Comparison of ENCODE assay signal across 20 cellular contexts in genomic region chr10:60707841-60708240, GRCh38.
DNase-seq lines count a peak whose midpoint lies in the region; ATAC-seq and TF ChIP-seq lines count a peak whose summit lies in the region.
"Had no signal": no experiment of that assay in that cellular context is flagged by ENCODE, and none has a peak within 500 bp of the region (broad histone marks: within the 10 kb centered on the region; RNA-seq: fewer than 3 reads in every experiment).

No MANE protein-coding gene starts in this region.

- no peak for TF ChIP-seq CTCF in CD4-positive, alpha-beta T cell (IDR thresholded peaks at IDR 0.05)

- DNase-seq in T-helper 1 cell (no peak), T-cell (no peak), COR-L47 (lab: John Stamatoyannopoulos, UW) (no peak)
- DNase-seq in CD4-positive, alpha-beta T cell, result no peak
- no peak for DNase-seq in effector memory CD8-positive, alpha-beta T cell
- DNase-seq: CD8-positive, alpha-beta memory T cell; DND-41; HCEC 1CT; NCI-H1417 treated with DMSO at 0.1 percent for 48 hours; NCI-H1930; NCI-H2171; NCI-H748 treated with DMSO at 0.1 percent for 48 hours; OCI-M1; RPMI8226 had no signal

- CTCF ChIA-PET in CD4-positive, alpha-beta T cell (lab: Charles Lee), result no interaction called here
- CTCF ChIA-PET in T-cell (lab: Charles Lee), result no interaction called here

- H3K4me3 Mint-ChIP-seq in T-helper 1 cell treated with Interleukin-12 subunit alpha and Interleukin-12 subunit beta and Interleukin-4 antibody, amounts not matched to agents 30 μg/mL and 1 μg/mL, for 36 hours, result peak overlapping the region; percentile 50
- H3K4me3 Mint-ChIP-seq in CD4-positive, alpha-beta T cell, result peak overlapping the region; percentile 3
- H3K4me3 Mint-ChIP-seq in T-cell, result peak overlapping the region in 1 of 3 donors; percentile 29
- H3K4me3 Mint-ChIP-seq in effector memory CD8-positive, alpha-beta T cell, result peak overlapping the region in 1 of 2 donors; percentile 51
- H3K4me3 Mint-ChIP-seq: B cell had no signal

- peaks cover 3% of the 10 kb centered on the region for H3K9me3 Mint-ChIP-seq in T-helper 1 cell treated with Interleukin-12 subunit alpha and Interleukin-12 subunit beta and Interleukin-4 antibody, amounts not matched to agents 30 μg/mL and 1 μg/mL, for 36 hours
- peaks cover 5% of the 10 kb centered on the region for H3K9me3 Mint-ChIP-seq in CD4-positive, alpha-beta T cell
- peaks cover 0 to 7% (median 0%) of the 10 kb centered on the region in 3 donors for H3K9me3 Mint-ChIP-seq in T-cell
- H3K9me3 Mint-ChIP-seq in effector memory CD8-positive, alpha-beta T cell, result peaks cover 0 to 2% of the 10 kb centered on the region in 2 donors

- no peak overlapping the region for H3K27ac ChIP-seq in CD4-positive, alpha-beta T cell (ENCODE audit: low read depth, low read length)
- H3K27ac ChIP-seq: 22Rv1 had no signal

- H3K27me3 Mint-ChIP-seq in T-helper 1 cell treated with Interleukin-12 subunit alpha and Interleukin-12 subunit beta and Interleukin-4 antibody, amounts not matched to agents 30 μg/mL and 1 μg/mL, for 36 hours (ENCODE audit: low read depth), result no peaks in the 10 kb centered on the region
- H3K27me3 Mint-ChIP-seq in CD4-positive, alpha-beta T cell, result no peaks in the 10 kb centered on the region
- no peaks in the 10 kb centered on the region for H3K27me3 Mint-ChIP-seq in T-cell
- H3K27me3 Mint-ChIP-seq in effector memory CD8-positive, alpha-beta T cell, result no peaks in the 10 kb centered on the region

- POLR2A ChIA-PET in CD4-positive, alpha-beta T cell (lab: Charles Lee), result interaction anchor here (0.7 kb wide), 1 partner anchor 16 kb away, joined by 4 read pairs; no protein-coding TSS in a partner anchor
- POLR2A ChIA-PET in T-cell (lab: Charles Lee), result no interaction called here

- H3K9me3 ChIP-seq in CD4-positive, alpha-beta T cell (ENCODE audit: control insufficient read depth, low read length), result no peaks in the 10 kb centered on the region

- peak overlapping the region; percentile 80 for H3K27ac Mint-ChIP-seq in T-helper 1 cell treated with Interleukin-12 subunit alpha and Interleukin-12 subunit beta and Interleukin-4 antibody, amounts not matched to agents 30 μg/mL and 1 μg/mL, for 36 hours
- peak overlapping the region; percentile 82 for H3K27ac Mint-ChIP-seq in CD4-positive, alpha-beta T cell
- H3K27ac Mint-ChIP-seq in T-cell, result peak overlapping the region; percentile 77 to 97
- peak overlapping the region; percentile 83 to 86 for H3K27ac Mint-ChIP-seq in effector memory CD8-positive, alpha-beta T cell
- H3K27ac Mint-ChIP-seq: B cell had no signal

- ATAC-seq in CD4-positive, alpha-beta T cell (ENCODE audit: poor library complexity), result no peak
- ATAC-seq in T-cell (replicated peaks in 1 of 4), result no peak
- no peak for ATAC-seq in effector memory CD8-positive, alpha-beta T cell (replicated peaks)
- ATAC-seq in GM18502 (IDR thresholded peaks at IDR 0.05; ENCODE audit: poor library complexity, unreplicated experiment), result no peak
- no peak for ATAC-seq in GM19351 (IDR thresholded peaks at IDR 0.05; ENCODE audit: unreplicated experiment)
- ATAC-seq: K562 had no signal

- H3K27me3 ChIP-seq in CD4-positive, alpha-beta T cell (ENCODE audit: control insufficient read depth, insufficient read depth, low read length), result no peaks in the 10 kb centered on the region

- intact Hi-C loops in CD4-positive, alpha-beta T cell (cut with DNase I, micrococcal nuclease), result no loop called here

- peaks cover 32% of the 10 kb centered on the region for H3K36me3 Mint-ChIP-seq in T-helper 1 cell treated with Interleukin-12 subunit alpha and Interleukin-12 subunit beta and Interleukin-4 antibody, amounts not matched to agents 30 μg/mL and 1 μg/mL, for 36 hours (ENCODE audit: low read depth)
- H3K36me3 Mint-ChIP-seq in CD4-positive, alpha-beta T cell (ENCODE audit: low read depth), result peaks cover 29% of the 10 kb centered on the region
- peaks cover 11% of the 10 kb centered on the region for H3K36me3 Mint-ChIP-seq in T-cell
- no peaks in the 10 kb centered on the region for H3K36me3 Mint-ChIP-seq in effector memory CD8-positive, alpha-beta T cell (ENCODE audit: insufficient read depth)

- H3K4me1 Mint-ChIP-seq in T-helper 1 cell treated with Interleukin-12 subunit alpha and Interleukin-12 subunit beta and Interleukin-4 antibody, amounts not matched to agents 30 μg/mL and 1 μg/mL, for 36 hours (ENCODE audit: low read depth), result peaks cover 55% of the 10 kb centered on the region
- H3K4me1 Mint-ChIP-seq in CD4-positive, alpha-beta T cell (ENCODE audit: low read depth), result peaks cover 71% of the 10 kb centered on the region
- H3K4me1 Mint-ChIP-seq in T-cell, result peaks cover 56 to 72% (median 64%) of the 10 kb centered on the region in 3 donors
- H3K4me1 Mint-ChIP-seq in effector memory CD8-positive, alpha-beta T cell (ENCODE audit: low read depth in 2 of 2), result peaks cover 28 to 50% of the 10 kb centered on the region in 2 donors
